8 cellular contexts compared by ENCODE assay signal in genomic region chr10:21518629-21519321, GRCh38. TPM values are rescaled to one million over a fixed set of nuclear protein-coding genes. Genes with fewer than 3 reads are reported as not detected.
DNase-seq lines count a peak whose midpoint lies in the region; ATAC-seq and TF ChIP-seq lines count a peak whose summit lies in the region.

No MANE protein-coding gene starts in this region.

- H3K27me3 Mint-ChIP-seq in CD4-positive, alpha-beta memory T cell: peaks cover 51 to 60% of the 10 kb centered on the region in 2 donors
- H3K27me3 Mint-ChIP-seq in central memory CD8-positive, alpha-beta T cell: peaks cover 74% of the 10 kb centered on the region

- H3K27ac ChIP-seq in CD4-positive, alpha-beta memory T cell (ENCODE audit: low read depth, low read length): no peak overlapping the region
- peak overlapping the region; percentile 33 for H3K27ac ChIP-seq in mesendoderm (ENCODE audit: low read depth, low read length)

- intact Hi-C loops in CD4-positive, alpha-beta memory T cell (cut with micrococcal nuclease): no loop called here

- H4K20me1 ChIP-seq in Loucy (ENCODE audit: insufficient read depth, low read length, poor library complexity, severe bottlenecking): peaks cover 4% of the 10 kb centered on the region

- no peak for DNase-seq in CD4-positive, alpha-beta memory T cell
- no peak for DNase-seq in central memory CD8-positive, alpha-beta T cell (ENCODE audit: low spot score in 2 of 2)
- DNase-seq in mesendoderm (peak; percentile 44), germinal center (ENCODE audit: low spot score) (no peak), NCI-H2171 treated with DMSO at 0.1 percent for 48 hours (lab: John Stamatoyannopoulos, UW) (no peak)

- peaks cover 23 to 50% (median 32%) of the 10 kb centered on the region in 4 donors for H3K4me1 Mint-ChIP-seq in CD4-positive, alpha-beta memory T cell
- peaks cover 31% of the 10 kb centered on the region for H3K4me1 Mint-ChIP-seq in central memory CD8-positive, alpha-beta T cell

- H3K4me1 ChIP-seq in CD4-positive, alpha-beta memory T cell (ENCODE audit: insufficient read depth, low read length): peaks cover 37% of the 10 kb centered on the region
- H3K4me1 ChIP-seq in Loucy (ENCODE audit: insufficient read depth, low read length, poor library complexity, severe bottlenecking) (peaks cover 25% of the 10 kb centered on the region), mesendoderm (ENCODE audit: control insufficient read depth, low read depth, low read length) (peaks cover 15% of the 10 kb centered on the region)

- no peak for TF ChIP-seq CTCF in Loucy (conservative IDR thresholded peaks at IDR 0.05; ENCODE audit: low read length)

- CTCF ChIA-PET in CD4-positive, alpha-beta memory T cell (lab: Charles Lee; ENCODE audit: partially characterized antibody): interaction anchor here (1.1 to 1.4 kb wide), 2 partner anchors 15 to 22 kb away, joined by 3 to 10 read pairs; partner anchors contain the start of gene MLLT10

- H3K4ac ChIP-seq in mesendoderm (ENCODE audit: low read depth, low read length): no peak overlapping the region

- H3K9me3 ChIP-seq in CD4-positive, alpha-beta memory T cell (ENCODE audit: control insufficient read depth in 1 of 2, low read length in 2 of 2): no peaks in the 10 kb centered on the region
- H3K9me3 ChIP-seq in Loucy (ENCODE audit: insufficient read depth, low read depth, low read length): no peaks in the 10 kb centered on the region

- H3K79me2 ChIP-seq in Loucy (ENCODE audit: insufficient read depth, low read length) (peaks cover 26% of the 10 kb centered on the region; the same call in 1 of the 2 replicates), mesendoderm (ENCODE audit: control insufficient read depth, insufficient read depth, low read length) (peaks cover 21% of the 10 kb centered on the region)

- H2AK5ac ChIP-seq in mesendoderm (ENCODE audit: low read length): no peak overlapping the region

- no peaks in the 10 kb centered on the region for H3K9me2 ChIP-seq in Loucy (replicated peaks; ENCODE audit: low read depth, low read length)

- peak overlapping the region; percentile 75 for H3K9ac ChIP-seq in Loucy (ENCODE audit: low read depth, low read length, poor library complexity, severe bottlenecking)
- peak overlapping the region; percentile 69 for H3K9ac ChIP-seq in mesendoderm (ENCODE audit: low read length)

- H2BK5ac ChIP-seq in mesendoderm (ENCODE audit: low read length): no peak overlapping the region

- H3K4me2 ChIP-seq in Loucy (ENCODE audit: low read depth, low read length, poor library complexity, severe bottlenecking) (peak overlapping the region; percentile 89), mesendoderm (ENCODE audit: low read length) (peak overlapping the region; percentile 59)

- WGBS in mesendoderm (ENCODE audit: extremely low coverage, insufficient coverage, low lambda C conversion rate): no CpG with 5 or more reads among the region's 16 CpGs

- no peaks in the 10 kb centered on the region for H3K79me1 ChIP-seq in mesendoderm (ENCODE audit: low read length)

- H3K23ac ChIP-seq in mesendoderm (ENCODE audit: low read length): no peak overlapping the region

- no peak overlapping the region for H4K8ac ChIP-seq in mesendoderm (ENCODE audit: low read depth, low read length)

- peak overlapping the region; percentile 88 for H3K56ac ChIP-seq in mesendoderm (ENCODE audit: low read length)

- peak overlapping the region; percentile 96 for H2AFZ ChIP-seq in Loucy (ENCODE audit: low read length)

- H3K36me3 ChIP-seq in CD4-positive, alpha-beta memory T cell (ENCODE audit: insufficient read depth, low read length): no peaks in the 10 kb centered on the region
- H3K36me3 ChIP-seq in Loucy (ENCODE audit: insufficient read depth, low read length) (no peaks in the 10 kb centered on the region), mesendoderm (ENCODE audit: control insufficient read depth, insufficient read depth, low read length) (no peaks in the 10 kb centered on the region)

- H4K5ac ChIP-seq in mesendoderm (ENCODE audit: low read length): no peak overlapping the region

- peak overlapping the region in 7 of 8 donors; percentile 62 to 89 (median 84) for H3K4me3 Mint-ChIP-seq in CD4-positive, alpha-beta memory T cell
- H3K4me3 Mint-ChIP-seq in central memory CD8-positive, alpha-beta T cell: peak overlapping the region; percentile 78

- ATAC-seq in central memory CD8-positive, alpha-beta T cell (replicated peaks; ENCODE audit: extremely low read depth, poor library complexity, severe bottlenecking): no peak
- ATAC-seq in GM19324 (IDR thresholded peaks at IDR 0.05; ENCODE audit: low FRiP score, unreplicated experiment) (no peak), GM19395 (IDR thresholded peaks at IDR 0.05; ENCODE audit: unreplicated experiment) (no peak)

- H2BK120ac ChIP-seq in mesendoderm (ENCODE audit: low read depth, low read length): peak overlapping the region; percentile 78

- no peaks in the 10 kb centered on the region for H3K36me3 Mint-ChIP-seq in CD4-positive, alpha-beta memory T cell
- H3K36me3 Mint-ChIP-seq in central memory CD8-positive, alpha-beta T cell (ENCODE audit: insufficient read depth): peaks cover 17% of the 10 kb centered on the region

- POLR2A ChIA-PET in CD4-positive, alpha-beta memory T cell (lab: Charles Lee; ENCODE audit: partially characterized antibody): interaction anchor here (0.6 to 3.8 kb wide), 9 partner anchors 8 to 918 kb away, joined by 3 to 19 read pairs (median 4); partner anchors contain the start of gene MLLT10

- peaks cover 54% of the 10 kb centered on the region for H3K27me3 ChIP-seq in CD4-positive, alpha-beta memory T cell (ENCODE audit: insufficient read depth, low read length)
- H3K27me3 ChIP-seq in Loucy (ENCODE audit: insufficient read depth, low read length, poor library complexity, severe bottlenecking): no peaks in the 10 kb centered on the region
- H3K27me3 ChIP-seq in mesendoderm (ENCODE audit: insufficient read depth, low read length, poor library complexity): no peaks in the 10 kb centered on the region

- peak overlapping the region; percentile 87 for H3K18ac ChIP-seq in mesendoderm (ENCODE audit: low read length)

- H2BK15ac ChIP-seq in mesendoderm (replicated peaks; ENCODE audit: low read depth): no peak overlapping the region

- no peak overlapping the region for H3K4me3 ChIP-seq in CD4-positive, alpha-beta memory T cell (ENCODE audit: low read length in 2 of 2)
- peak overlapping the region; percentile 83 for H3K4me3 ChIP-seq in Loucy (ENCODE audit: low read length, poor library complexity, severe bottlenecking)
- H3K4me3 ChIP-seq in mesendoderm (ENCODE audit: low read length): peak overlapping the region; percentile 30

- H3K9me3 Mint-ChIP-seq in CD4-positive, alpha-beta memory T cell: peaks cover 0 to 9% (median 0%) of the 10 kb centered on the region in 8 donors
- no peaks in the 10 kb centered on the region for H3K9me3 Mint-ChIP-seq in central memory CD8-positive, alpha-beta T cell

- H3F3A ChIP-seq in Loucy (ENCODE audit: low read depth): 0 out of 2 replicates have a peak, but pooled peaks cover 4% of the 10 kb centered on the region

- peak overlapping the region in 4 of 7 donors; percentile 4 to 90 (median 77) for H3K27ac Mint-ChIP-seq in CD4-positive, alpha-beta memory T cell
- H3K27ac Mint-ChIP-seq in central memory CD8-positive, alpha-beta T cell (ENCODE audit: low read depth): no peak overlapping the region

RNA-seq across cellular contexts. Expression of gene SKIDA1, which starts 6.7 kb away (rescaled TPM):
- under 1 TPM; 0.39 to 0.73 TPM for total RNA-seq in CD4-positive, alpha-beta memory T cell
- under 1 TPM; 0.13 to 0.94 TPM for polyA plus RNA-seq in CD4-positive, alpha-beta memory T cell
- polyA plus RNA-seq in mesendoderm (2013, experiment 1 of 2): 1.6 TPM
- polyA plus RNA-seq in mesendoderm (2013, experiment 2 of 2): 1.7 TPM

RNA-seq across cellular contexts. Expression of gene MLLT10, which starts 15.3 kb away (rescaled TPM):
- total RNA-seq in CD4-positive, alpha-beta memory T cell: 10 to 100 TPM; 64.6 to 73.4 TPM
- polyA plus RNA-seq in CD4-positive, alpha-beta memory T cell: 1 to 10 TPM; 5.2 to 8.5 TPM
- polyA plus RNA-seq in mesendoderm (2013, experiment 1 of 2): 37.4 TPM
- 40.3 TPM for polyA plus RNA-seq in mesendoderm (2013, experiment 2 of 2)

Comparison
In these comparisons a context has a peak if more than half of its experiments do, and no peak if none do; other contexts are left out.
1. H3K4me3 ChIP-seq: peak in Loucy (single experiment) and mesendoderm (single experiment); none in CD4-positive, alpha-beta memory T cell (0 of 2).